ENCODE assay signal across 13 cellular contexts in genomic region chr13:66543780-66544179, GRCh38.
A peak's percentile ranks its signal among the peaks of the same experiment; 100 is the strongest.
DNase-seq lines count a peak whose midpoint lies in the region; ATAC-seq and TF ChIP-seq lines count a peak whose summit lies in the region.
"Had no signal": no experiment of that assay in that cellular context is flagged by ENCODE, and none has a peak within 500 bp of the region (broad histone marks: within the 10 kb centered on the region; RNA-seq: fewer than 3 reads in every experiment).

No MANE protein-coding gene starts in this region.

- intact Hi-C loops in PC-3 (cut with micrococcal nuclease) = no loop called here

- no peaks in the 10 kb centered on the region for H3K79me2 ChIP-seq in PC-3 (ENCODE audit: low read length)

- no peak overlapping the region for H2AFZ ChIP-seq in PC-3 (ENCODE audit: low read length)

- no peak overlapping the region for H3K4me2 ChIP-seq in PC-3 (ENCODE audit: low read length)

- H4K20me1 ChIP-seq in PC-3 (ENCODE audit: low read length) = no peaks in the 10 kb centered on the region

- H3K9me2 ChIP-seq in PC-3 (replicated peaks; ENCODE audit: low read length) = no peaks in the 10 kb centered on the region

- no peaks in the 10 kb centered on the region for H3F3A ChIP-seq in PC-3 (ENCODE audit: low read length, unreplicated experiment)

- H3K9me3 ChIP-seq in PC-3 (ENCODE audit: low read length) = no peaks in the 10 kb centered on the region
- H3K9me3 ChIP-seq: heart right ventricle had no signal

- H3K4me3 ChIP-seq in PC-3 (ENCODE audit: low read length) = no peak overlapping the region
- H3K4me3 ChIP-seq: cardiac muscle cell, heart right ventricle had no signal

- no peaks in the 10 kb centered on the region for H3K36me3 ChIP-seq in PC-3 (ENCODE audit: low read depth, low read length)
- H3K36me3 ChIP-seq: cardiac muscle cell, heart right ventricle had no signal

- CTCF ChIA-PET in PC-3 (lab: Charles Lee) = no interaction called here

- H3K4me1 ChIP-seq in PC-3 (ENCODE audit: insufficient read depth, low read length) = peaks cover 4% of the 10 kb centered on the region
- H3K4me1 ChIP-seq: heart right ventricle had no signal

- POLR2A ChIA-PET in PC-3 (lab: Charles Lee; ENCODE audit: unreplicated experiment) = no interaction called here

- peak; percentile 41 for TF ChIP-seq CTCF in PC-3 (conservative IDR thresholded peaks at IDR 0.05; ENCODE audit: low read depth, low read length)

- no peak overlapping the region for H3K9ac ChIP-seq in PC-3 (ENCODE audit: low read length)

- no peak overlapping the region for H3K27ac ChIP-seq in PC-3 (ENCODE audit: low read length)
- H3K27ac ChIP-seq: cardiac muscle cell, heart right ventricle had no signal

- H3K27me3 ChIP-seq in PC-3 (ENCODE audit: low read length) = no peaks in the 10 kb centered on the region
- H3K27me3 ChIP-seq: cardiac muscle cell, heart right ventricle had no signal

- DNase-seq in PC-3 (no peak), left lobe of liver (ENCODE audit: low spot score) (no peak), NCI-H524 treated with DMSO at 0.1 percent for 48 hours (lab: John Stamatoyannopoulos, UW) (no peak), COR-L47 (lab: John Stamatoyannopoulos, UW) (no peak)
- DNase-seq: activated gamma-delta T cell treated with Interleukin-2 at 50 U/mL for 16 hours; CD8-positive, alpha-beta memory T cell; heart right ventricle; Kasumi-1; NCI-H2081 treated with DMSO at 0.1 percent for 48 hours had no signal

- BruUV-seq in PC-3 (replicated peaks; lab: Mats Ljungman, UMichigan) = no TSS peak

- ATAC-seq in GM18498 (IDR thresholded peaks at IDR 0.05; ENCODE audit: unreplicated experiment) (peak; percentile 61), HG02610 (IDR thresholded peaks at IDR 0.05; ENCODE audit: unreplicated experiment) (peak; percentile 41), PC-3 (no peak), left lobe of liver (peak; percentile 45)
- ATAC-seq in activated CD4-positive, CD25-positive, alpha-beta regulatory T cell treated with anti-CD3 and anti-CD28 coated beads, Interleukin-2, amount 50 U/mL, for 24 hours = no peak
- ATAC-seq: heart right ventricle had no signal

Comparison
In these comparisons a context has a peak if more than half of its experiments do, and no peak if none do; other contexts are left out.
1. ATAC-seq: peak in GM18498 (single experiment), HG02610 (single experiment) and left lobe of liver (single experiment); none in PC-3 (single experiment) and activated CD4-positive, CD25-positive, alpha-beta regulatory T cell treated with anti-CD3 and anti-CD28 coated beads, Interleukin-2, amount 50 U/mL, for 24 hours (0 of 2).